1 cellular context compared by ENCODE assay signal in the genomic region with DNA sequence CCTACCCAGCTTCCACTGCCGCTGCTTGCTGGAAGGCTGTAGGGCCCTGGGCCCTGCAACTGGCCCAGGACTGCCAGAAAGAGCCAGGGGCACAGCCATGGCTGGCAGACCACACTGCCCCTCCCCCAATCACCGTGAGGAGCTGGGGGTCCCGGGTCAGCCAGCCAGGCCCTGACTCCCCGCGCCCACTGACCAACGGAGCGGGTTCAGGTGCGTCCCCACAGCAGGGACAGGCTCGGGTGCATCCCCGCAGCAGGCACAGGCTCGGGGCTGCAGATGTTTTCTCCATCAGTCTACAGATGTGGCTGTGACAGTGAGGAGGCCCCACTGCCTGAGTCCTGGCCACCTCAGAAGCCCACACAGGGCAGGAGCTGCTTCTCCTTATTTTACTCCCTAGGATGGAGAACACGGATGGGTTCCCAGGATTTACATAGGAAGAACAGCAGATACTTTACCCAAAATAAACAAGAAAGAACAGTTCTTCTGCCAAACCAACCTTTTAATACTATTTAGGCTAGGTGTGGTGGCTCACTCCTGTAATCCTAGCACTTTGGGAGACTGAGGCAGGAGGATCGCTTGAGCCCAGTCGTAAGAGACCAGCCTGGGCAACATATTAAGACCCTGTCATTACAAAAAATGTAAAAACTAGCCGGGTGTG.
TF ChIP-seq lines count a peak whose summit lies in the region.

No MANE protein-coding gene starts in this region.

TF ChIP-seq in IMR-90, 13 proteins besides CTCF, POLR2A, EP300 and RAD21:
- TF ChIP-seq RCOR1 (IDR thresholded peaks at IDR 0.05; ENCODE audit: insufficient replicate concordance, low read length) (no peak), NFE2L2 (IDR thresholded peaks at IDR 0.05; ENCODE audit: low read depth, low read length) (no peak), MAFK (IDR thresholded peaks at IDR 0.05; ENCODE audit: low read depth, low read length) (no peak), FOS (IDR thresholded peaks at IDR 0.05; ENCODE audit: low read depth, low read length) (no peak), CEBPB (IDR thresholded peaks at IDR 0.05; ENCODE audit: low read depth, low read length) (no peak), BHLHE40 (IDR thresholded peaks at IDR 0.05; ENCODE audit: low read depth, low read length) (no peak), MAZ (IDR thresholded peaks at IDR 0.05; ENCODE audit: borderline replicate concordance, low read depth, low read length) (no peak)
- TF ChIP-seq, protein P1, sequence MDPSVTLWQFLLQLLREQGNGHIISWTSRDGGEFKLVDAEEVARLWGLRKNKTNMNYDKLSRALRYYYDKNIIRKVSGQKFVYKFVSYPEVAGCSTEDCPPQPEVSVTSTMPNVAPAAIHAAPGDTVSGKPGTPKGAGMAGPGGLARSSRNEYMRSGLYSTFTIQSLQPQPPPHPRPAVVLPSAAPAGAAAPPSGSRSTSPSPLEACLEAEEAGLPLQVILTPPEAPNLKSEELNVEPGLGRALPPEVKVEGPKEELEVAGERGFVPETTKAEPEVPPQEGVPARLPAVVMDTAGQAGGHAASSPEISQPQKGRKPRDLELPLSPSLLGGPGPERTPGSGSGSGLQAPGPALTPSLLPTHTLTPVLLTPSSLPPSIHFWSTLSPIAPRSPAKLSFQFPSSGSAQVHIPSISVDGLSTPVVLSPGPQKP (IDR thresholded peaks at IDR 0.05; ENCODE audit: borderline replicate concordance, low read depth, low read length): no peak
TF ChIP-seq in IMR-90: peak in this region for 0.
